17 cellular contexts compared by ENCODE assay signal in the genomic region with DNA sequence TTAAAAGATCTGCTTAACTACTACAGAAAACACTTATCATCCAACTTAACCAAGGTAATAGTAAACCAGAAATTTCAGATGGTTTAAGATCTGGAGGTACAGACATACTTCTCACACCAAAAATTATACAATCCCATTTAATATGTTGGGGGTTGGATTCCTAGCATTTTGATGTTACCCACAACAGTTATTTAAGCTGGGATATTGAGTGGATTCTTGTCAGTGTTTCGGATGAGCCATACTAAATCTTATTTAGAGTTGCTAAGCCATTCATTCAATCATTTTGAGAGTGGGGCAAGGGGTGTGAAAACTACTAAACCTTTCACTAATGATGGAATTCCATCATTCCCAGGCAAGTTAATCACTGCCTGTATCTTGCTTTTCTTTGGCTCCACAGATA. TPM values are rescaled to one million over a fixed set of nuclear protein-coding genes. Genes with fewer than 3 reads are reported as not detected.
DNase-seq lines count a peak whose midpoint lies in the region; ATAC-seq, FAIRE-seq and TF ChIP-seq lines count a peak whose summit lies in the region.
"Had no signal": no experiment of that assay in that cellular context is flagged by ENCODE, and none has a peak within 500 bp of the region (broad histone marks: within the 10 kb centered on the region; RNA-seq: fewer than 3 reads in every experiment).

No MANE protein-coding gene starts in this region.

- H4K20me1 ChIP-seq in astrocyte (ENCODE audit: insufficient read depth, low read length), result peaks cover 10% of the 10 kb centered on the region
- no peaks in the 10 kb centered on the region for H4K20me1 ChIP-seq in hepatocyte (ENCODE audit: insufficient read depth, poor library complexity, severe bottlenecking)
- H4K20me1 ChIP-seq: BLaER1 treated with 17β-estradiol and CSF1 and Interleukin-3, amounts not matched to agents 10 nM and 100 nM had no signal

- H3K4me1 Mint-ChIP-seq in astrocyte (ENCODE audit: low read depth, unreplicated experiment), result no peaks in the 10 kb centered on the region
- H3K4me1 Mint-ChIP-seq in mesothelial cell of epicardium, result peaks cover 14% of the 10 kb centered on the region

- H3K4me2 ChIP-seq in astrocyte (ENCODE audit: low read length), result no peak overlapping the region
- no peak overlapping the region for H3K4me2 ChIP-seq in hepatocyte
- H3K4me2 ChIP-seq: BLaER1 treated with 17β-estradiol and CSF1 and Interleukin-3, amounts not matched to agents 10 nM and 100 nM had no signal

- H3K79me2 ChIP-seq in astrocyte (ENCODE audit: insufficient read depth, low read length) (peaks cover 25% of the 10 kb centered on the region), hepatocyte (no peaks in the 10 kb centered on the region)

- TF ChIP-seq CTCF in D721Med (IDR thresholded peaks at IDR 0.05; ENCODE audit: insufficient read depth, missing control alignments), result no peak
- TF ChIP-seq CTCF in astrocyte (IDR thresholded peaks at IDR 0.05; ENCODE audit: insufficient read depth, low read depth, low read length), result no peak
- no peak for TF ChIP-seq CTCF in mesothelial cell of epicardium (IDR thresholded peaks at IDR 0.05; ENCODE audit: unreplicated experiment)
- no peak for TF ChIP-seq CTCF in hepatocyte (IDR thresholded peaks at IDR 0.05; ENCODE audit: poor library complexity)
- TF ChIP-seq CTCF in GM13976 (IDR thresholded peaks at IDR 0.05; ENCODE audit: borderline replicate concordance, control extremely low read depth, extremely low read depth, insufficient read depth, missing control alignments), result no peak

- peaks cover 1% of the 10 kb centered on the region for H3K9me3 Mint-ChIP-seq in astrocyte (ENCODE audit: unreplicated experiment)
- peaks cover 5% of the 10 kb centered on the region for H3K9me3 Mint-ChIP-seq in mesothelial cell of epicardium

- FAIRE-seq in D721Med (lab: Jason Lieb, UNC), result peak; percentile 38
- no peak for FAIRE-seq in astrocyte (lab: Jason Lieb, UNC)
- FAIRE-seq: GM12878, GM19239, H54 had no signal

- no peak overlapping the region for H3K9ac ChIP-seq in astrocyte (ENCODE audit: low read length)
- H3K9ac ChIP-seq: BLaER1 treated with 17β-estradiol and CSF1 and Interleukin-3, amounts not matched to agents 10 nM and 100 nM had no signal

- H3K36me3 Mint-ChIP-seq in astrocyte (ENCODE audit: low read depth, unreplicated experiment) (peaks cover 4% of the 10 kb centered on the region), mesothelial cell of epicardium (peaks cover 16% of the 10 kb centered on the region)

- no peaks in the 10 kb centered on the region for H3K9me3 ChIP-seq in astrocyte (ENCODE audit: insufficient read depth, low read depth, low read length)
- no peaks in the 10 kb centered on the region for H3K9me3 ChIP-seq in hepatocyte (ENCODE audit: low read depth)

- in situ Hi-C loops in GM13976 (cut with MboI; ENCODE audit: low sequenced_read_pairs, unreplicated experiment), result no loop called here

- no peak overlapping the region for H3K4me3 ChIP-seq in astrocyte (ENCODE audit: insufficient read depth, low read depth, low read length)
- H3K4me3 ChIP-seq in hepatocyte, result no peak overlapping the region
- H3K4me3 ChIP-seq: BLaER1 treated with 17β-estradiol and CSF1 and Interleukin-3, amounts not matched to agents 10 nM and 100 nM; GM12878 had no signal

- no peaks in the 10 kb centered on the region for H3K9me2 ChIP-seq in hepatocyte (replicated peaks; ENCODE audit: insufficient read depth)

- ATAC-seq in HG02623 (IDR thresholded peaks at IDR 0.05; ENCODE audit: unreplicated experiment), result no peak
- ATAC-seq in HG02885 (IDR thresholded peaks at IDR 0.05; ENCODE audit: poor library complexity, unreplicated experiment), result no peak
- ATAC-seq: GM12878, HCT116 had no signal

- H3K27me3 ChIP-seq in astrocyte (ENCODE audit: insufficient read depth, low read length) (no peaks in the 10 kb centered on the region), hepatocyte (no peaks in the 10 kb centered on the region)
- H3K27me3 ChIP-seq: BLaER1 treated with 17β-estradiol and CSF1 and Interleukin-3, amounts not matched to agents 10 nM and 100 nM had no signal

- H3K27ac ChIP-seq in astrocyte (ENCODE audit: low read depth, low read length), result no peak overlapping the region
- no peak overlapping the region for H3K27ac ChIP-seq in hepatocyte
- H3K27ac ChIP-seq: BLaER1 treated with 17β-estradiol and CSF1 and Interleukin-3, amounts not matched to agents 10 nM and 100 nM had no signal

- H3K4me3 Mint-ChIP-seq in astrocyte (ENCODE audit: unreplicated experiment) (no peak overlapping the region), mesothelial cell of epicardium (no peak overlapping the region)
- H3K4me3 Mint-ChIP-seq: CD4-positive, CD25-positive, alpha-beta regulatory T cell; IgD-negative memory B cell had no signal

- H2AFZ ChIP-seq in astrocyte (ENCODE audit: low read depth, low read length) (no peak overlapping the region), hepatocyte (no peak overlapping the region)

- H3K36me3 ChIP-seq in astrocyte (ENCODE audit: insufficient read depth, low read length) (no peaks in the 10 kb centered on the region), hepatocyte (replicated peaks; ENCODE audit: insufficient read depth, low read depth) (no peaks in the 10 kb centered on the region)

- DNase-seq in D721Med (ENCODE audit: insufficient read length, low spot score) (no peak), NCI-H82 treated with DMSO at 0.1 percent for 48 hours (lab: John Stamatoyannopoulos, UW; ENCODE audit: unreplicated experiment) (peak; percentile 48), astrocyte (ENCODE audit: low read depth) (peak; percentile 50), mesothelial cell of epicardium (ENCODE audit: low spot score in 2 of 2, unreplicated experiment in 2 of 2) (no peak), hepatocyte (ENCODE audit: low spot score) (no peak), GM13976 (ENCODE audit: low spot score) (no peak)
- DNase-seq: 8988T; CD4-positive, CD25-positive, alpha-beta regulatory T cell; DMS 273 treated with DMSO at 0.1 percent for 48 hours had no signal

- H3K27me3 Mint-ChIP-seq in astrocyte (ENCODE audit: low read depth, unreplicated experiment) (no peaks in the 10 kb centered on the region), mesothelial cell of epicardium (ENCODE audit: low read depth) (no peaks in the 10 kb centered on the region)
- H3K27me3 Mint-ChIP-seq: CD4-positive, CD25-positive, alpha-beta regulatory T cell; IgD-negative memory B cell had no signal

- 90% methylated on average over 1 of the region's 1 CpG for WGBS in hepatocyte (ENCODE audit: low lambda C conversion rate, missing lambda C conversion rate)

- H3K27ac Mint-ChIP-seq in astrocyte (ENCODE audit: unreplicated experiment), result no peak overlapping the region
- H3K27ac Mint-ChIP-seq in mesothelial cell of epicardium, result peak overlapping the region; percentile 72
- H3K27ac Mint-ChIP-seq: IgD-negative memory B cell had no signal

- H3K4me1 ChIP-seq in astrocyte (ENCODE audit: insufficient read depth, low read length) (no peaks in the 10 kb centered on the region), hepatocyte (ENCODE audit: insufficient read depth) (no peaks in the 10 kb centered on the region)
- H3K4me1 ChIP-seq: BLaER1 treated with 17β-estradiol and CSF1 and Interleukin-3, amounts not matched to agents 10 nM and 100 nM had no signal

RNA-seq across cellular contexts. Expression of gene KATNAL1, which starts 40.6 kb away (rescaled TPM):
- total RNA-seq in astrocyte (36.9 and 42.0 TPM in 2 replicates), mesothelial cell of epicardium (26.0 to 30.5 TPM (median 26.8 TPM) in 3 replicates), hepatocyte (9.4 and 9.8 TPM in 2 replicates)
- polyA plus RNA-seq in hepatocyte, result 2.1 and 2.4 TPM in 2 replicates

Comparison
In these comparisons a context has a peak if more than half of its experiments do, and no peak if none do; other contexts are left out.
1. DNase-seq: peak in NCI-H82 treated with DMSO at 0.1 percent for 48 hours (single experiment) and astrocyte (single experiment); none in D721Med (single experiment), mesothelial cell of epicardium (0 of 2), hepatocyte (single experiment) and GM13976 (single experiment).